ENCODE assay signal across 22 cellular contexts in genomic region chr1:167359295-167359694, GRCh38.
A peak's percentile ranks its signal among the peaks of the same experiment; 100 is the strongest.
DNase-seq lines count a peak whose midpoint lies in the region; ATAC-seq, FAIRE-seq and TF ChIP-seq lines count a peak whose summit lies in the region.
"Had no signal": no experiment of that assay in that cellular context is flagged by ENCODE, and none has a peak within 500 bp of the region (broad histone marks: within the 10 kb centered on the region; RNA-seq: fewer than 3 reads in every experiment).

No MANE protein-coding gene starts in this region.

- peaks cover 2% of the 10 kb centered on the region for H3K79me1 ChIP-seq in H1 (ENCODE audit: low read depth, low read length)

- no peak overlapping the region for H3K18ac ChIP-seq in H1 (ENCODE audit: extremely low read depth, low read length)

- TF ChIP-seq CTCF in A549 (IDR thresholded peaks at IDR 0.05) (no peak), HEK293 (tag by site-specific recombination; IDR thresholded peaks at IDR 0.05) (no peak), SU-DHL-6 (IDR thresholded peaks at IDR 0.05; ENCODE audit: insufficient read depth, low read length, poor library complexity, severe bottlenecking) (no peak), H1 (IDR thresholded peaks at IDR 0.05; ENCODE audit: control extremely low read depth in 1 of 3, insufficient read depth in 1 of 3, low read depth in 1 of 3, low read length in 3 of 3) (no peak)

- H3K27ac Mint-ChIP-seq in natural killer cell treated with Interleukin-12 subunit alpha and Interleukin-12 subunit beta and Interleukin-15 and Interleukin-18, amount 100 ng/mL, for 72 hours = no peak overlapping the region
- H3K27ac Mint-ChIP-seq: CD14-positive monocyte; CD4-positive, alpha-beta memory T cell; CD4-positive, CD25-positive, alpha-beta regulatory T cell had no signal

- H3K56ac ChIP-seq in H1 (replicated peaks; ENCODE audit: insufficient read length, low read depth, low read length) = no peak overlapping the region

- no peak overlapping the region for H2BK5ac ChIP-seq in H1 (ENCODE audit: low read depth, low read length)

- TF ChIP-seq RAD21 in A549 (conservative IDR thresholded peaks at IDR 0.05 in 1 of 2, IDR thresholded peaks at IDR 0.05 in 1 of 2) (no peak), H1 (IDR thresholded peaks at IDR 0.05 in 1 of 2, conservative IDR thresholded peaks at IDR 0.05 in 1 of 2; ENCODE audit: low read depth in 2 of 2, low read length in 2 of 2) (no peak)

- no peaks in the 10 kb centered on the region for H3K27me3 Mint-ChIP-seq in natural killer cell treated with Interleukin-12 subunit alpha and Interleukin-12 subunit beta and Interleukin-15 and Interleukin-18, amount 100 ng/mL, for 72 hours
- H3K27me3 Mint-ChIP-seq: CD4-positive, alpha-beta memory T cell; CD4-positive, CD25-positive, alpha-beta regulatory T cell had no signal

- no peak for DNase-seq in A549 (ENCODE audit: low read depth in 1 of 2, low spot score in 1 of 2)
- no peak for DNase-seq in H1 (ENCODE audit: low read depth in 1 of 2, low spot score in 2 of 2)
- DNase-seq in NCI-H226 = no peak
- DNase-seq in natural killer cell treated with Interleukin-12 subunit alpha and Interleukin-12 subunit beta and Interleukin-15 and Interleukin-18, amount 100 ng/mL, for 72 hours (ENCODE audit: low spot score) = no peak
- DNase-seq in H4 (ENCODE audit: low spot score) = no peak
- DNase-seq: ACHN; BE2C; C1 segment of cervical spinal cord; CD4-positive, alpha-beta memory T cell; CD4-positive, CD25-positive, alpha-beta regulatory T cell; CD8-positive, alpha-beta memory T cell; COR-L47; DMS79 treated with DMSO at 0.1 percent for 48 hours; GF-D8 had no signal

- peaks cover 46% of the 10 kb centered on the region for H3F3A ChIP-seq in SU-DHL-6 (ENCODE audit: insufficient read depth)

- H3K9me3 Mint-ChIP-seq in natural killer cell treated with Interleukin-12 subunit alpha and Interleukin-12 subunit beta and Interleukin-15 and Interleukin-18, amount 100 ng/mL, for 72 hours = no peaks in the 10 kb centered on the region
- H3K9me3 Mint-ChIP-seq: CD8-positive, alpha-beta memory T cell had no signal

- H3K4me3 ChIP-seq in A549 (no peak overlapping the region), HEK293 (ENCODE audit: low read depth, low read length) (no peak overlapping the region), SU-DHL-6 (ENCODE audit: insufficient read depth, low read length, poor library complexity, severe bottlenecking) (no peak overlapping the region), H1 (ENCODE audit: extremely low read depth in 1 of 4, insufficient read depth in 2 of 4, low read depth in 3 of 4, low read length in 4 of 4) (no peak overlapping the region)
- H3K4me3 ChIP-seq: BLaER1 had no signal

- H3K9me3 ChIP-seq in A549 (no peaks in the 10 kb centered on the region), HEK293 (ENCODE audit: control insufficient read depth, insufficient read depth, low read depth, low read length) (no peaks in the 10 kb centered on the region), SU-DHL-6 (ENCODE audit: insufficient read depth, low read length) (no peaks in the 10 kb centered on the region), H1 (ENCODE audit: insufficient read depth in 2 of 2, low read depth in 1 of 2, low read length in 1 of 2) (0 out of 4 replicates have a peak, but pooled peaks cover 0 to 3% of the 10 kb centered on the region in 2 experiments)
- H3K9me3 ChIP-seq: BE2C had no signal

- no peak overlapping the region for H2BK12ac ChIP-seq in H1 (ENCODE audit: low read depth, low read length)

- CTCF ChIA-PET in A549 (lab: Yijun Ruan, JAX) = no interaction called here
- CTCF ChIA-PET in HEK293 (lab: Yijun Ruan, JAX) = no interaction called here
- CTCF ChIA-PET in H1 (lab: Charles Lee; ENCODE audit: partially characterized antibody) = interaction anchor here (0.6 kb wide), 1 partner anchor 298 kb away, joined by 4 read pairs; no protein-coding TSS in a partner anchor

- no peak overlapping the region for H2BK15ac ChIP-seq in H1 (ENCODE audit: low read length)

- no peak for TF ChIP-seq EP300 in A549 (IDR thresholded peaks at IDR 0.05)
- TF ChIP-seq EP300 in H1 (IDR thresholded peaks at IDR 0.05; ENCODE audit: borderline replicate concordance in 1 of 2, low read depth in 2 of 2, low read length in 2 of 2) = no peak

- no peak overlapping the region for H3K4ac ChIP-seq in H1 (replicated peaks; ENCODE audit: insufficient read length, low read depth, low read length)

- no peak for TF ChIP-seq POLR2A in A549 (IDR thresholded peaks at IDR 0.05; ENCODE audit: low read length)
- no peak for TF ChIP-seq POLR2A in H1 (IDR thresholded peaks at IDR 0.05; ENCODE audit: control extremely low read depth in 1 of 2, low read depth in 2 of 2, low read length in 2 of 2)

- 92% methylated on average over 4 of the region's 4 CpGs for WGBS in A549 (ENCODE audit: missing lambda C conversion rate)
- WGBS in H1 (ENCODE audit: extremely low coverage in 1 of 2, insufficient coverage in 1 of 2, insufficient read length in 1 of 2, insufficient replicate concordance in 2 of 2, low coverage in 1 of 2, low lambda C conversion rate in 2 of 2, missing lambda C conversion rate in 1 of 2), 2 experiments = 82% methylated on average over 4 of the region's 4 CpGs; no CpG with 5 or more reads in 1 of the 2 experiments

- no peak overlapping the region for H3K14ac ChIP-seq in H1 (ENCODE audit: insufficient read length)

- ATAC-seq in A549 = no peak
- no peak for ATAC-seq in natural killer cell treated with Interleukin-12 subunit alpha and Interleukin-12 subunit beta and Interleukin-15 and Interleukin-18, amount 100 ng/mL, for 72 hours

- H3K36me3 ChIP-seq in HEK293 (ENCODE audit: control insufficient read depth in 2 of 2, insufficient read depth in 1 of 2, low read length in 2 of 2) (no peaks in the 10 kb centered on the region), SU-DHL-6 (ENCODE audit: low read length) (no peaks in the 10 kb centered on the region; the same call in 1 of the 2 replicates), H1 (ENCODE audit: control insufficient read depth in 2 of 4, insufficient read depth in 4 of 4, low read length in 3 of 4) (no peaks in the 10 kb centered on the region)
- H3K36me3 ChIP-seq: BE2C had no signal

- POLR2A ChIA-PET in A549 (lab: Yijun Ruan, JAX) (no interaction called here), HEK293 (lab: Yijun Ruan, JAX) (interaction anchor here (0.6 kb wide), 1 partner anchor 74 kb away, joined by 4 read pairs; no protein-coding TSS in a partner anchor), H1 (lab: Charles Lee; ENCODE audit: partially characterized antibody) (no interaction called here)

- H3K79me2 ChIP-seq in SU-DHL-6 (ENCODE audit: insufficient read depth, low read length) (peaks cover 74% of the 10 kb centered on the region), H1 (ENCODE audit: control insufficient read depth in 1 of 2, insufficient read depth in 2 of 2, low read length in 2 of 2) (peaks cover 5 to 78% of the 10 kb centered on the region in 2 experiments; a peak in 3 of 4 replicates)

- H4K20me1 ChIP-seq in SU-DHL-6 (ENCODE audit: low read depth, low read length) = no peaks in the 10 kb centered on the region
- H4K20me1 ChIP-seq in H1 (replicated peaks in 1 of 2; ENCODE audit: control insufficient read depth in 1 of 2, insufficient read depth in 2 of 2, low read length in 2 of 2) = peaks cover 4% of the 10 kb centered on the region in 2 experiments

- H3K9ac ChIP-seq in SU-DHL-6 (ENCODE audit: low read length) = no peak overlapping the region
- H3K9ac ChIP-seq in H1 (replicated peaks in 1 of 4; ENCODE audit: extremely low read depth in 1 of 4, low read depth in 3 of 4, low read length in 3 of 4) = no peak overlapping the region
- H3K9ac ChIP-seq: BLaER1 had no signal

- H2AFZ ChIP-seq in SU-DHL-6 (ENCODE audit: low read depth, low read length, severe bottlenecking) = no peak overlapping the region
- H2AFZ ChIP-seq in H1 (ENCODE audit: low read length) = no peak overlapping the region

- H3K4me2 ChIP-seq in A549 (no peak overlapping the region), SU-DHL-6 (ENCODE audit: low read depth, low read length, poor library complexity, severe bottlenecking) (peak overlapping the region; percentile 76), H1 (ENCODE audit: insufficient read depth in 1 of 2, low read depth in 2 of 2, low read length in 2 of 2) (no peak overlapping the region)
- H3K4me2 ChIP-seq: BLaER1 had no signal

- H3K4me1 Mint-ChIP-seq in natural killer cell treated with Interleukin-12 subunit alpha and Interleukin-12 subunit beta and Interleukin-15 and Interleukin-18, amount 100 ng/mL, for 72 hours (ENCODE audit: low read depth in 2 of 2) = peaks cover 15 to 17% of the 10 kb centered on the region in 2 donors

- H2BK120ac ChIP-seq in H1 (replicated peaks; ENCODE audit: low read depth, low read length) = no peak overlapping the region

- H3K23ac ChIP-seq in H1 (ENCODE audit: insufficient read length) = no peak overlapping the region

- H4K5ac ChIP-seq in H1 (ENCODE audit: insufficient read length, low read depth, low read length) = no peak overlapping the region

- H4K91ac ChIP-seq in H1 (replicated peaks; ENCODE audit: insufficient read length, low read length) = no peak overlapping the region

- H3K27ac ChIP-seq in A549 (no peak overlapping the region), HEK293 (ENCODE audit: extremely low read depth, low read depth, low read length) (no peak overlapping the region), SU-DHL-6 (ENCODE audit: low read depth, low read length) (peak overlapping the region; percentile 99), H1 (ENCODE audit: low read depth, low read length) (no peak overlapping the region)
- H3K27ac ChIP-seq: 22Rv1, BLaER1 had no signal

- no peak overlapping the region for H4K8ac ChIP-seq in H1 (ENCODE audit: extremely low read depth, insufficient read depth, low read length)

- FAIRE-seq in A549 (lab: Jason Lieb, UNC) = no peak
- FAIRE-seq in H1 (lab: Jason Lieb, UNC) = no peak
- FAIRE-seq: G401.6, GM12891, GM19239 had no signal

- no peak overlapping the region for H3K4me3 Mint-ChIP-seq in natural killer cell treated with Interleukin-12 subunit alpha and Interleukin-12 subunit beta and Interleukin-15 and Interleukin-18, amount 100 ng/mL, for 72 hours
- H3K4me3 Mint-ChIP-seq: CD14-positive monocyte; CD4-positive, alpha-beta memory T cell; CD4-positive, CD25-positive, alpha-beta regulatory T cell; CD8-positive, alpha-beta memory T cell had no signal

- H3K9me2 ChIP-seq in SU-DHL-6 (replicated peaks; ENCODE audit: insufficient read depth, low read length) = no peaks in the 10 kb centered on the region

- no peak overlapping the region for H2BK20ac ChIP-seq in H1 (ENCODE audit: low read length)

- peaks cover 5% of the 10 kb centered on the region for H3K36me3 Mint-ChIP-seq in natural killer cell treated with Interleukin-12 subunit alpha and Interleukin-12 subunit beta and Interleukin-15 and Interleukin-18, amount 100 ng/mL, for 72 hours

- H3K23me2 ChIP-seq in H1 (ENCODE audit: low read depth, low read length) = no peaks in the 10 kb centered on the region

- H2AK5ac ChIP-seq in H1 (ENCODE audit: low read depth, low read length) = no peak overlapping the region

- H3K27me3 ChIP-seq in SU-DHL-6 (ENCODE audit: low read length) (no peaks in the 10 kb centered on the region), H1 (replicated peaks in 1 of 4; ENCODE audit: control insufficient read depth in 3 of 4, extremely low read depth in 1 of 4, insufficient read depth in 3 of 4, low read length in 3 of 4) (no peaks in the 10 kb centered on the region)
- H3K27me3 ChIP-seq: BE2C, BLaER1 had no signal

- H3K4me1 ChIP-seq in A549 = peaks cover 7% of the 10 kb centered on the region; the same call in 2 of the 3 replicates
- peaks cover 6% of the 10 kb centered on the region; the same call in 1 of the 2 replicates for H3K4me1 ChIP-seq in HEK293 (ENCODE audit: control insufficient read depth, insufficient read depth, low read length)
- H3K4me1 ChIP-seq in H1 (replicated peaks in 1 of 4; ENCODE audit: control insufficient read depth in 3 of 4, insufficient read depth in 4 of 4, low read length in 3 of 4) = peaks cover 0 to 6% (median 0%) of the 10 kb centered on the region in 4 experiments; a peak in 3 of 7 replicates
- H3K4me1 ChIP-seq: BE2C, BLaER1 had no signal
